Comparison of ENCODE assay signal across 11 cellular contexts in genomic region chr11:73866586-73866996, GRCh38. TPM values are rescaled to one million over a fixed set of nuclear protein-coding genes. Genes with fewer than 3 reads are reported as not detected.
DNase-seq lines count a peak whose midpoint lies in the region; ATAC-seq and TF ChIP-seq lines count a peak whose summit lies in the region.
"Had no signal": no experiment of that assay in that cellular context is flagged by ENCODE, and none has a peak within 500 bp of the region (broad histone marks: within the 10 kb centered on the region; RNA-seq: fewer than 3 reads in every experiment).

No MANE protein-coding gene starts in this region.

- no peak for TF ChIP-seq POLR2A in transverse colon (IDR thresholded peaks at IDR 0.05)

- in situ Hi-C loops in transverse colon (cut with MboI; ENCODE audit: low pct_ligation_motif_present in 1 of 4, low pct_unique_long_range_greater_than_20kb in 1 of 4, low sequenced_read_pairs in 3 of 4) (no loop called here), HAP-1 (cut with MboI; ENCODE audit: low sequenced_read_pairs) (no loop called here)

- TF ChIP-seq EP300 in transverse colon (IDR thresholded peaks at IDR 0.05; ENCODE audit: low read depth), result no peak

- no peak for ATAC-seq in GM18907 (IDR thresholded peaks at IDR 0.05; ENCODE audit: unreplicated experiment)
- ATAC-seq: activated CD8-positive, alpha-beta T cell treated with anti-CD3 and anti-CD28 coated beads for 36 hours had no signal

- H3K27me3 ChIP-seq in transverse colon (no peaks in the 10 kb centered on the region), HAP-1 (ENCODE audit: low read depth) (no peaks in the 10 kb centered on the region)

- TF ChIP-seq CTCF in transverse colon (IDR thresholded peaks at IDR 0.05), result no peak

- no peaks in the 10 kb centered on the region for H3K9me3 ChIP-seq in transverse colon
- H3K9me3 ChIP-seq in HAP-1, result no peaks in the 10 kb centered on the region
- H3K9me3 ChIP-seq: thoracic aorta had no signal

- H3K4me3 ChIP-seq in transverse colon, result no peak overlapping the region
- H3K4me3 ChIP-seq in HAP-1, result no peak overlapping the region
- H3K4me3 ChIP-seq: thoracic aorta had no signal

- intact Hi-C loops in transverse colon (cut with DNase I; ENCODE audit: low total_unique reads), result no loop called here

- H3K36me3 ChIP-seq in transverse colon, result peaks cover 0 to 13% (median 1%) of the 10 kb centered on the region in 4 donors
- peaks cover 17% of the 10 kb centered on the region for H3K36me3 ChIP-seq in HAP-1 (replicated peaks)

- peak overlapping the region; percentile 32 to 53 (median 43) for H3K27ac ChIP-seq in transverse colon
- H3K27ac ChIP-seq: thoracic aorta had no signal

- peaks cover 0 to 37% (median 5%) of the 10 kb centered on the region in 4 donors for H3K4me1 ChIP-seq in transverse colon
- peaks cover 8% of the 10 kb centered on the region for H3K4me1 ChIP-seq in HAP-1

- DNase-seq in DMS 273 (lab: John Stamatoyannopoulos, UW; ENCODE audit: unreplicated experiment) (peak; percentile 29), DMS 273 treated with DMSO at 0.1 percent for 48 hours (lab: John Stamatoyannopoulos, UW) (no peak), astrocyte of the hippocampus (ENCODE audit: low read depth, low spot score) (peak; percentile 53), iPS-NIHi7 (ENCODE audit: extremely low spot score) (peak; percentile 14), transverse colon (peak; percentile 21), HAP-1 (ENCODE audit: low spot score in 2 of 2) (no peak), NCI-H2029 (lab: John Stamatoyannopoulos, UW) (no peak)
- DNase-seq: activated CD8-positive, alpha-beta T cell treated with anti-CD3 and anti-CD28 coated beads for 36 hours; NCI-H446 had no signal

- 74% methylated on average over 2 of the region's 2 CpGs; no CpG with 5 or more reads in 1 of the 2 donors for WGBS in transverse colon (ENCODE audit: low coverage in 1 of 2), 2 donors

RNA-seq across cellular contexts. Expression of gene COA4, which starts 10.1 kb away (rescaled TPM):
- total RNA-seq in transverse colon, result 10 to 100 TPM; 26.3 to 92.8 (median 74.4) TPM

RNA-seq across cellular contexts. Expression of gene PAAF1, which starts 10.2 kb away (rescaled TPM):
- 10 to 100 TPM in 2 of 4 donors, 1 to 10 TPM in 1, under 1 TPM in 1; 0.37 to 10.5 (median 6.4) TPM for total RNA-seq in transverse colon

Comparison
In these comparisons a context has a peak if more than half of its experiments do, and no peak if none do; other contexts are left out.
1. DNase-seq: peak in DMS 273 (single experiment), astrocyte of the hippocampus (single experiment), iPS-NIHi7 (single experiment) and transverse colon (single experiment); none in DMS 273 treated with DMSO at 0.1 percent for 48 hours (single experiment), HAP-1 (0 of 2) and NCI-H2029 (single experiment).